Comparison of ENCODE assay signal across 14 cellular contexts in genomic region chr19:41941410-41942202, GRCh38. TPM values are rescaled to one million over a fixed set of nuclear protein-coding genes. Genes with fewer than 3 reads are reported as not detected.
A peak's percentile ranks its signal among the peaks of the same experiment; 100 is the strongest.
DNase-seq lines count a peak whose midpoint lies in the region; ATAC-seq and TF ChIP-seq lines count a peak whose summit lies in the region.
"Had no signal": no experiment of that assay in that cellular context is flagged by ENCODE, and none has a peak within 500 bp of the region (broad histone marks: within the 10 kb centered on the region; RNA-seq: fewer than 3 reads in every experiment).

No MANE protein-coding gene starts in this region.

- no peaks in the 10 kb centered on the region for H3K36me3 ChIP-seq in CD8-positive, alpha-beta T cell (ENCODE audit: insufficient read depth, low read length)
- no peaks in the 10 kb centered on the region for H3K36me3 ChIP-seq in naive thymus-derived CD4-positive, alpha-beta T cell (ENCODE audit: control insufficient read depth in 2 of 3, insufficient read depth in 3 of 3, low read length in 3 of 3)
- no peaks in the 10 kb centered on the region for H3K36me3 ChIP-seq in right atrium auricular region
- no peaks in the 10 kb centered on the region for H3K36me3 ChIP-seq in right lobe of liver

- H3K4me3 Mint-ChIP-seq in CD8-positive, alpha-beta T cell, result peak overlapping the region; percentile 76
- peak overlapping the region; percentile 64 for H3K4me3 Mint-ChIP-seq in activated T-helper 1 cell treated with anti-CD3 and anti-CD28 coated beads, Interleukin-12 subunit alpha, Interleukin-12 subunit beta, Interleukin-2, Interleukin-4 antibody, amounts not matched to agents 30 ng/mL and 10 ng/mL and 1 ng/mL, durations not matched to agents 14 hours and 24 hours and 36 hours
- peak overlapping the region; percentile 23 to 95 (median 79) for H3K4me3 Mint-ChIP-seq in naive thymus-derived CD4-positive, alpha-beta T cell

- H3K36me3 Mint-ChIP-seq in CD8-positive, alpha-beta T cell, result no peaks in the 10 kb centered on the region
- H3K36me3 Mint-ChIP-seq in activated T-helper 1 cell treated with anti-CD3 and anti-CD28 coated beads, Interleukin-12 subunit alpha, Interleukin-12 subunit beta, Interleukin-2, Interleukin-4 antibody, amounts not matched to agents 30 ng/mL and 10 ng/mL and 1 ng/mL, durations not matched to agents 14 hours and 24 hours and 36 hours (ENCODE audit: low read depth), result peaks cover 3% of the 10 kb centered on the region
- no peaks in the 10 kb centered on the region for H3K36me3 Mint-ChIP-seq in naive thymus-derived CD4-positive, alpha-beta T cell

- no peaks in the 10 kb centered on the region for H3K9me3 Mint-ChIP-seq in CD8-positive, alpha-beta T cell
- H3K9me3 Mint-ChIP-seq in activated T-helper 1 cell treated with anti-CD3 and anti-CD28 coated beads, Interleukin-12 subunit alpha, Interleukin-12 subunit beta, Interleukin-2, Interleukin-4 antibody, amounts not matched to agents 30 ng/mL and 10 ng/mL and 1 ng/mL, durations not matched to agents 14 hours and 24 hours and 36 hours, result no peaks in the 10 kb centered on the region
- H3K9me3 Mint-ChIP-seq in naive thymus-derived CD4-positive, alpha-beta T cell, result no peaks in the 10 kb centered on the region

- H3K27ac Mint-ChIP-seq in CD8-positive, alpha-beta T cell, result peak overlapping the region; percentile 86
- H3K27ac Mint-ChIP-seq in activated T-helper 1 cell treated with anti-CD3 and anti-CD28 coated beads, Interleukin-12 subunit alpha, Interleukin-12 subunit beta, Interleukin-2, Interleukin-4 antibody, amounts not matched to agents 30 ng/mL and 10 ng/mL and 1 ng/mL, durations not matched to agents 14 hours and 24 hours and 36 hours, result peak overlapping the region; percentile 70
- H3K27ac Mint-ChIP-seq in naive thymus-derived CD4-positive, alpha-beta T cell, result peak overlapping the region; percentile 2 to 97 (median 85)

- 88 to 91% methylated on average over 9 of the region's 9 CpGs for WGBS in lower leg skin, 2 donors
- 95% methylated on average over 4 of the region's 9 CpGs for WGBS in right lobe of liver (ENCODE audit: insufficient coverage, low coverage, low lambda C conversion rate, missing lambda C conversion rate)

- H3K27me3 Mint-ChIP-seq in CD8-positive, alpha-beta T cell (ENCODE audit: low read depth), result no peaks in the 10 kb centered on the region
- peaks cover 10% of the 10 kb centered on the region for H3K27me3 Mint-ChIP-seq in activated T-helper 1 cell treated with anti-CD3 and anti-CD28 coated beads, Interleukin-12 subunit alpha, Interleukin-12 subunit beta, Interleukin-2, Interleukin-4 antibody, amounts not matched to agents 30 ng/mL and 10 ng/mL and 1 ng/mL, durations not matched to agents 14 hours and 24 hours and 36 hours (ENCODE audit: insufficient read depth)
- peaks cover 0 to 22% (median 4%) of the 10 kb centered on the region in 5 donors for H3K27me3 Mint-ChIP-seq in naive thymus-derived CD4-positive, alpha-beta T cell

- no peaks in the 10 kb centered on the region for H3K9me3 ChIP-seq in CD8-positive, alpha-beta T cell (ENCODE audit: low read length)
- H3K9me3 ChIP-seq in naive thymus-derived CD4-positive, alpha-beta T cell (ENCODE audit: control insufficient read depth in 2 of 3, low read length in 3 of 3), result no peaks in the 10 kb centered on the region
- H3K9me3 ChIP-seq in right atrium auricular region (no peaks in the 10 kb centered on the region), right lobe of liver (no peaks in the 10 kb centered on the region)
- H3K9me3 ChIP-seq: gastroesophageal sphincter had no signal

- intact Hi-C loops in CD8-positive, alpha-beta T cell (cut with DNase I, micrococcal nuclease), result no loop called here
- intact Hi-C loops in activated T-helper 1 cell treated with anti-CD3 and anti-CD28 coated beads, Interleukin-12 subunit alpha, Interleukin-12 subunit beta, Interleukin-2, Interleukin-4 antibody, amounts not matched to agents 30 ng/mL and 10 ng/mL and 1 ng/mL, durations not matched to agents 14 hours and 24 hours and 36 hours (cut with micrococcal nuclease), result loop anchor here (10.0 kb wide), 1 partner anchor 397 kb away; no protein-coding TSS in a partner anchor
- intact Hi-C loops in naive thymus-derived CD4-positive, alpha-beta T cell (cut with micrococcal nuclease), result no loop called here
- intact Hi-C loops in lower leg skin (cut with DNase I; ENCODE audit: low total_unique reads), result no loop called here
- intact Hi-C loops in right lobe of liver (cut with DNase I), result no loop called here

- no peak for DNase-seq in CD8-positive, alpha-beta T cell
- DNase-seq in GM13977 (ENCODE audit: low spot score) (peak; percentile 61), cerebellar cortex (ENCODE audit: low spot score) (no peak), lower leg skin (ENCODE audit: low spot score in 2 of 2) (no peak), right atrium auricular region (ENCODE audit: low spot score) (no peak), right lobe of liver (no peak)
- DNase-seq in activated T-helper 1 cell treated with anti-CD3 and anti-CD28 coated beads, Interleukin-12 subunit alpha, Interleukin-12 subunit beta, Interleukin-2, Interleukin-4 antibody, amounts not matched to agents 30 ng/mL and 10 ng/mL and 1 ng/mL, durations not matched to agents 14 hours and 24 hours and 36 hours (ENCODE audit: low spot score), result no peak
- DNase-seq in naive thymus-derived CD4-positive, alpha-beta T cell, result no peak
- DNase-seq: COR-L47, NCI-H446 had no signal

- POLR2A ChIA-PET in CD8-positive, alpha-beta T cell (lab: Charles Lee), result interaction anchor here (1.0 to 2.9 kb wide), 5 partner anchors 18 to 81 kb away, joined by 4 to 7 read pairs (median 6); partner anchors contain the start of gene RPS19
- POLR2A ChIA-PET in naive thymus-derived CD4-positive, alpha-beta T cell (lab: Charles Lee), result interaction anchor here (1.2 to 9.3 kb wide), 3 partner anchors 11 to 69 kb away, joined by 8 to 106 read pairs (median 9); partner anchors contain the start of gene ARHGEF1

- no peak for ATAC-seq in CD8-positive, alpha-beta T cell
- ATAC-seq in naive thymus-derived CD4-positive, alpha-beta T cell, result no peak
- no peak for ATAC-seq in right lobe of liver
- ATAC-seq: gastroesophageal sphincter had no signal

- TF ChIP-seq POLR2A in lower leg skin (IDR thresholded peaks at IDR 0.05) (no peak), right lobe of liver (IDR thresholded peaks at IDR 0.05) (no peak)

- no peak for TF ChIP-seq CTCF in CD8-positive, alpha-beta T cell (IDR thresholded peaks at IDR 0.05)
- no peak for TF ChIP-seq CTCF in GM13977 (IDR thresholded peaks at IDR 0.05; ENCODE audit: extremely low read depth, insufficient read depth, missing control alignments)
- no peak for TF ChIP-seq CTCF in lower leg skin (IDR thresholded peaks at IDR 0.05)
- no peak for TF ChIP-seq CTCF in right atrium auricular region (IDR thresholded peaks at IDR 0.05)
- no peak for TF ChIP-seq CTCF in right lobe of liver (IDR thresholded peaks at IDR 0.05)

- peaks cover 41% of the 10 kb centered on the region for H3K4me1 ChIP-seq in CD8-positive, alpha-beta T cell (ENCODE audit: insufficient read depth, low read length)
- H3K4me1 ChIP-seq in naive thymus-derived CD4-positive, alpha-beta T cell (ENCODE audit: control insufficient read depth in 2 of 2, insufficient read depth in 2 of 2, low read length in 2 of 2), result peaks cover 22 to 37% of the 10 kb centered on the region in 2 donors
- peaks cover 0 to 18% of the 10 kb centered on the region in 2 donors for H3K4me1 ChIP-seq in right atrium auricular region
- H3K4me1 ChIP-seq in right lobe of liver, result peaks cover 0 to 6% (median 0%) of the 10 kb centered on the region in 4 donors

- H3K27ac ChIP-seq in CD8-positive, alpha-beta T cell (ENCODE audit: low read depth, low read length), result no peak overlapping the region
- H3K27ac ChIP-seq in naive thymus-derived CD4-positive, alpha-beta T cell (ENCODE audit: low read depth, low read length), result no peak overlapping the region
- H3K27ac ChIP-seq in right atrium auricular region (no peak overlapping the region), right lobe of liver (no peak overlapping the region)
- H3K27ac ChIP-seq: gastroesophageal sphincter had no signal

- peaks cover 47% of the 10 kb centered on the region for H3K4me1 Mint-ChIP-seq in CD8-positive, alpha-beta T cell (ENCODE audit: low read depth)
- H3K4me1 Mint-ChIP-seq in activated T-helper 1 cell treated with anti-CD3 and anti-CD28 coated beads, Interleukin-12 subunit alpha, Interleukin-12 subunit beta, Interleukin-2, Interleukin-4 antibody, amounts not matched to agents 30 ng/mL and 10 ng/mL and 1 ng/mL, durations not matched to agents 14 hours and 24 hours and 36 hours (ENCODE audit: low read depth), result peaks cover 44% of the 10 kb centered on the region
- peaks cover 26 to 47% (median 41%) of the 10 kb centered on the region in 7 donors for H3K4me1 Mint-ChIP-seq in naive thymus-derived CD4-positive, alpha-beta T cell

- CTCF ChIA-PET in CD8-positive, alpha-beta T cell (lab: Charles Lee), result interaction anchor here (0.6 to 3.5 kb wide), 6 partner anchors 9 to 100 kb away, joined by 3 to 18 read pairs (median 4); partner anchors contain the start of gene RPS19
- CTCF ChIA-PET in naive thymus-derived CD4-positive, alpha-beta T cell (lab: Charles Lee), result interaction anchor here (1.0 to 2.1 kb wide), 3 partner anchors 9 to 82 kb away, joined by 3 to 10 read pairs (median 4); partner anchors contain the start of gene RPS19

- no peak overlapping the region for H3K4me3 ChIP-seq in CD8-positive, alpha-beta T cell (ENCODE audit: low read depth, low read length)
- H3K4me3 ChIP-seq in naive thymus-derived CD4-positive, alpha-beta T cell (ENCODE audit: low read length), result no peak overlapping the region
- no peak overlapping the region for H3K4me3 ChIP-seq in lower leg skin (ENCODE audit: low read depth, poor library complexity, severe bottlenecking)
- no peak overlapping the region for H3K4me3 ChIP-seq in right atrium auricular region
- H3K4me3 ChIP-seq in right lobe of liver, result no peak overlapping the region

- in situ Hi-C loops in GM13977 (cut with MboI; ENCODE audit: low pct_unique_long_range_greater_than_20kb, low sequenced_read_pairs, unreplicated experiment), result no loop called here

- no peaks in the 10 kb centered on the region for H3K27me3 ChIP-seq in CD8-positive, alpha-beta T cell (ENCODE audit: insufficient read depth, low read length)
- H3K27me3 ChIP-seq in naive thymus-derived CD4-positive, alpha-beta T cell (ENCODE audit: control insufficient read depth in 2 of 2, insufficient read depth in 2 of 2, low read length in 2 of 2), result no peaks in the 10 kb centered on the region
- H3K27me3 ChIP-seq in right atrium auricular region, result peaks cover 0 to 17% of the 10 kb centered on the region in 2 donors
- peaks cover 0 to 9% of the 10 kb centered on the region in 2 donors for H3K27me3 ChIP-seq in right lobe of liver

RNA-seq across cellular contexts. Expression of gene ERFL, which starts 13.4 kb away (rescaled TPM):
- 1 to 10 TPM; 5.4 to 6.8 TPM for total RNA-seq in CD8-positive, alpha-beta T cell
- 3.1 TPM in 2 replicates for total RNA-seq in activated T-helper 1 cell treated with anti-CD3 and anti-CD28 coated beads, Interleukin-12 subunit alpha, Interleukin-12 subunit beta, Interleukin-2, Interleukin-4 antibody, amounts not matched to agents 30 ng/mL and 10 ng/mL and 1 ng/mL, durations not matched to agents 14 hours and 24 hours and 36 hours
- total RNA-seq in naive thymus-derived CD4-positive, alpha-beta T cell, result 10 to 100 TPM in 2 of 5 experiments, 1 to 10 TPM in 3; 3.0 to 15.0 (median 8.0) TPM
- polyA plus RNA-seq in naive thymus-derived CD4-positive, alpha-beta T cell, result not detected
- under 1 TPM in 1 of 4 donors, not detected in 3; 0.16 TPM for total RNA-seq in lower leg skin
- not detected for total RNA-seq in right atrium auricular region
- not detected for total RNA-seq in right lobe of liver
- total RNA-seq: gastroesophageal sphincter, RPMI7951 had no signal
- polyA plus RNA-seq: keratinocyte had no signal

RNA-seq across cellular contexts. Expression of gene RABAC1, which starts 17.5 kb away (rescaled TPM):
- 100 to 1,000 TPM in 1 of 2 experiments, 10 to 100 TPM in 1; 99.5 to 114 TPM for total RNA-seq in CD8-positive, alpha-beta T cell
- 36.2 and 41.3 TPM in 2 replicates for total RNA-seq in activated T-helper 1 cell treated with anti-CD3 and anti-CD28 coated beads, Interleukin-12 subunit alpha, Interleukin-12 subunit beta, Interleukin-2, Interleukin-4 antibody, amounts not matched to agents 30 ng/mL and 10 ng/mL and 1 ng/mL, durations not matched to agents 14 hours and 24 hours and 36 hours
- 10 to 100 TPM; 70.4 to 90.9 (median 78.1) TPM for total RNA-seq in naive thymus-derived CD4-positive, alpha-beta T cell
- 100 to 1,000 TPM; 171 to 187 TPM for polyA plus RNA-seq in naive thymus-derived CD4-positive, alpha-beta T cell
- total RNA-seq in lower leg skin (100 to 1,000 TPM; 125 to 152 (median 128) TPM), right atrium auricular region (100 to 1,000 TPM; 123 to 167 TPM), right lobe of liver (100 to 1,000 TPM in 2 of 6 experiments, 10 to 100 TPM in 4; 53.6 to 124 (median 75.8) TPM)

RNA-seq across cellular contexts. Expression of gene ATP1A3, which starts 52.4 kb away (rescaled TPM):
- total RNA-seq in CD8-positive, alpha-beta T cell, result 10 to 100 TPM; 10.2 to 12.3 TPM
- total RNA-seq in activated T-helper 1 cell treated with anti-CD3 and anti-CD28 coated beads, Interleukin-12 subunit alpha, Interleukin-12 subunit beta, Interleukin-2, Interleukin-4 antibody, amounts not matched to agents 30 ng/mL and 10 ng/mL and 1 ng/mL, durations not matched to agents 14 hours and 24 hours and 36 hours, result 0.93 and 1.4 TPM in 2 replicates
- 1 to 10 TPM; 1.3 to 5.0 (median 2.9) TPM for total RNA-seq in naive thymus-derived CD4-positive, alpha-beta T cell
- 1 to 10 TPM in 1 of 2 donors, under 1 TPM in 1; 0.54 to 2.7 TPM for polyA plus RNA-seq in naive thymus-derived CD4-positive, alpha-beta T cell
- total RNA-seq in lower leg skin (not detected), right atrium auricular region (100 to 1,000 TPM in 1 of 2 donors, 10 to 100 TPM in 1; 81.4 to 223 TPM), right lobe of liver (under 1 TPM in 2 of 6 experiments, not detected in 4; 0.07 TPM)
- total RNA-seq: subcutaneous adipose tissue had no signal
- polyA plus RNA-seq: keratinocyte had no signal

RNA-seq across cellular contexts. Expression of gene ARHGEF1, which starts 58.6 kb away (rescaled TPM):
- total RNA-seq in CD8-positive, alpha-beta T cell, result 1,000 to 10,000 TPM; 1,125 to 1,160 TPM
- 386 and 392 TPM in 2 replicates for total RNA-seq in activated T-helper 1 cell treated with anti-CD3 and anti-CD28 coated beads, Interleukin-12 subunit alpha, Interleukin-12 subunit beta, Interleukin-2, Interleukin-4 antibody, amounts not matched to agents 30 ng/mL and 10 ng/mL and 1 ng/mL, durations not matched to agents 14 hours and 24 hours and 36 hours
- total RNA-seq in naive thymus-derived CD4-positive, alpha-beta T cell, result 1,000 to 10,000 TPM in 4 of 5 experiments, 100 to 1,000 TPM in 1; 662 to 1,236 (median 1,141) TPM
- polyA plus RNA-seq in naive thymus-derived CD4-positive, alpha-beta T cell, result 100 to 1,000 TPM; 184 to 367 TPM
- 10 to 100 TPM; 56.9 to 94.3 (median 68.7) TPM for total RNA-seq in lower leg skin
- 10 to 100 TPM; 27.3 to 45.8 TPM for total RNA-seq in right atrium auricular region
- 10 to 100 TPM; 25.3 to 39.7 (median 30.2) TPM for total RNA-seq in right lobe of liver

Comparison
In these comparisons a context has a peak if more than half of its experiments do, and no peak if none do; other contexts are left out.
1. RNA of gene ATP1A3, which starts 52.4 kb away (total RNA-seq): 81.4 to 223 TPM in right atrium auricular region; 10.2 to 12.3 TPM in CD8-positive, alpha-beta T cell, 1.3 to 5.0 TPM in naive thymus-derived CD4-positive, alpha-beta T cell, 0.93 to 1.4 TPM in activated T-helper 1 cell treated with anti-CD3 and anti-CD28 coated beads, Interleukin-12 subunit alpha, Interleukin-12 subunit beta, Interleukin-2, Interleukin-4 antibody, amounts not matched to agents 30 ng/mL and 10 ng/mL and 1 ng/mL, durations not matched to agents 14 hours and 24 hours and 36 hours, not detected in lower leg skin and 0.07 TPM in right lobe of liver; every median in the first group is over 4 times any median in the second.
2. Peak in every context shown above with its lines, with median percentiles within 50 percentile points of each other: H3K27ac Mint-ChIP-seq and H3K4me3 Mint-ChIP-seq.